In the genomic region with DNA sequence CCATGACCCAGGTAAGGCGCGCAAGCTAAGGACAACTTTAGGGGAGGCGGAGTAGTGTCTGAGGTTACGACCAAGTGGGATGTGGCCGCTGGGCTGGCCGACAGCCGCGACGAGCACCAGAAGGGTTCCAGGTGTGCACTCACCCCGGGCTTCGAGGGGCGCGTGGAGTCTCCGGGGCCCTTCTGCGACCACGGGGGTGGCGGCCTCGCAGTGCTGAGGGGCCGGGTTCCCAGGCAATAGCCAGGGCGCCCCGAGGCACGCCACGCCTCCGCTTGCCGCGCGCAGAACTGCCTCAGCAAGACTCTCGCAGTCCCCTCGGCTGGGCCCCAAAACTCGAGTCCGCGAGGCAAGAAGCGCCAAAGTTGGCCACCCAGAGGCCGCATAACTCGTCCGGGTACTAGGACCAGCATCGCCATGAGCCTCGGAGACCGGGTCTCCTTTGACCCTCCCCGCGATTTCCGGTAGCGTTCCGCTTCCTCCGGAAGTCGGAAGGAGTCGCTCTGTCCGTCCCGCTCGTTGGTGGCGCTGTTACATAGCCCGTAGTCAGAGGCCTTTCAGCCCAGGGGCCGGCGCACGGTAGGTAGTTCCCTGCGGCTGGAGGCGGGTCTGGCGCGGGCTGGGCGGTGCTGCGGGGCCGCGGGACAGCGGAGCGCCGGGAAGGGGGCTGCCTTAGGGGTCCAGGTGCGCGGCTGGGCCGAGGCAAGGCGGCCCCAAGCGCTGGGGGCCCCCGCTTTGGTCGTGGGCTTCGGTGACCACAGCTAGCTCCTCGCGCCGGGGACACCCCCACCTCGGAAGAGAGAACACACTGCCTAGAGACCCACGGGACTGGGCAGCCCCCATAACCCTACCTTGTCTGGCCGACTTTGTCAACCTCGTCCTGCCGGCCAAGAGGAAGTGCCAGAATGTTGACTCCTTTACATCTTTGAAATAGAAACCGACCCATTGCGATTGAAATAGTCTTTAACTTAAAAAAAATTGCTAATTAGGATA, we compare ENCODE assay signal across 8 cellular contexts. TPM values are rescaled to one million over a fixed set of nuclear protein-coding genes. Genes with fewer than 3 reads are reported as not detected.
DNase-seq lines count a peak whose midpoint lies in the region; ATAC-seq, FAIRE-seq and TF ChIP-seq lines count a peak whose summit lies in the region.

A gene with protein sequence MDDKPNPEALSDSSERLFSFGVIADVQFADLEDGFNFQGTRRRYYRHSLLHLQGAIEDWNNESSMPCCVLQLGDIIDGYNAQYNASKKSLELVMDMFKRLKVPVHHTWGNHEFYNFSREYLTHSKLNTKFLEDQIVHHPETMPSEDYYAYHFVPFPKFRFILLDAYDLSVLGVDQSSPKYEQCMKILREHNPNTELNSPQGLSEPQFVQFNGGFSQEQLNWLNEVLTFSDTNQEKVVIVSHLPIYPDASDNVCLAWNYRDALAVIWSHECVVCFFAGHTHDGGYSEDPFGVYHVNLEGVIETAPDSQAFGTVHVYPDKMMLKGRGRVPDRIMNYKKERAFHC (plus strand): TSS at position 503 of the 990 bp plus-strand sequence. CDS start 7,333 bp downstream, outside the sequence.
A gene (minus strand): TSS at position 442 of the 990 bp plus-strand sequence. CDS start 26 bp downstream, at position 416.

- TF ChIP-seq CTCF in HepG2 (CRISPR knock-in tag; IDR thresholded peaks at IDR 0.05), result peak; percentile 79

- H4K20me1 ChIP-seq in HepG2 (ENCODE audit: insufficient read depth, low read length), result no peaks in the 10 kb centered on the region

- no TSS peak for BruUV-seq in HepG2 (replicated peaks; lab: Mats Ljungman, UMichigan)

- peaks cover 35% of the 10 kb centered on the region for H3K79me2 ChIP-seq in HepG2 (ENCODE audit: insufficient read depth, low read length)

- CTCF ChIA-PET in HepG2 (lab: Yijun Ruan, JAX; ENCODE audit: low intra/inter-chr PET ratio, low total read pairs), result no interaction called here

- H2AFZ ChIP-seq in HepG2 (ENCODE audit: low read length), result peak within 1 kb of the TSS; percentile 43

- peak; percentile 68 for FAIRE-seq in HepG2 (lab: Jason Lieb, UNC)

- no peaks in the 10 kb centered on the region; a peak in 1 of 5 replicates for H3K27me3 ChIP-seq in HepG2 (ENCODE audit: control insufficient read depth in 1 of 2, insufficient read depth in 2 of 2, low read length in 2 of 2)

- peak within 1 kb of the TSS; percentile 89 to 98 (median 96) for H3K4me3 ChIP-seq in HepG2 (replicated peaks in 1 of 3; ENCODE audit: insufficient read depth in 1 of 3, low read depth in 2 of 3, low read length in 3 of 3)

- peak within 1 kb of the TSS; percentile 98 for H3K4me2 ChIP-seq in HepG2 (ENCODE audit: low read depth, low read length)

- intact Hi-C loops in HepG2 (cut with micrococcal nuclease; ENCODE audit: unreplicated experiment), result loop anchor here (5.0 kb wide), 1 partner anchor 35 kb away; a partner anchor contains a TSS

- peak; percentile 57; the same call in 1 of the 2 replicates for TF ChIP-seq RAD21 in HepG2 (CRISPR knock-in tag; IDR thresholded peaks at IDR 0.05)

- peak within 1 kb of the TSS; percentile 84 for H3K27ac ChIP-seq in HepG2 (ENCODE audit: extremely low read length, insufficient read depth, low read length)

- peak; percentile 93 for ATAC-seq in GM19351 (IDR thresholded peaks at IDR 0.05; ENCODE audit: unreplicated experiment)
- ATAC-seq in HG03521 (IDR thresholded peaks at IDR 0.05; ENCODE audit: unreplicated experiment), result peak; percentile 94
- peak; percentile 99 for ATAC-seq in HepG2

- in situ Hi-C loops in HepG2 (cut with HindIII; ENCODE audit: extremely low pct_ligation_motif_present, low pct_unique_long_range_greater_than_20kb), result no loop called here

- H3K9ac ChIP-seq in HepG2 (ENCODE audit: insufficient read depth, low read depth, low read length), result peak within 1 kb of the TSS; percentile 92

- POLR2A ChIA-PET in HepG2 (lab: Yijun Ruan, JAX), result interaction anchor here (1.0 kb wide), 1 partner anchor 33 kb away, joined by 3 read pairs; no protein-coding TSS in a partner anchor

- DNase-seq in CD1c-positive myeloid dendritic cell (ENCODE audit: extremely low spot score), result peak; percentile 96
- DNase-seq in NCI-H748 treated with DMSO at 0.1 percent for 48 hours (lab: John Stamatoyannopoulos, UW), result peak; percentile 95
- DNase-seq in activated CD4-positive, alpha-beta T cell treated with anti-CD3 and anti-CD28 coated beads, Interleukin-2, amount 50 U/mL, for 4 hours, result peak; percentile 79 to 83
- DNase-seq in dermis microvascular lymphatic vessel endothelial cell (ENCODE audit: low read depth in 2 of 2), result peak; percentile 88 to 95
- peak; percentile 92 for DNase-seq in HepG2 (ENCODE audit: low spot score)
- DNase-seq in stimulated activated CD4-positive, alpha-beta T cell treated with anti-CD3 and anti-CD28 coated beads, Interleukin-4, amount 100 ng/mL, for 1 hour, result peak; percentile 88

- WGBS in HepG2 (ENCODE audit: low lambda C conversion rate), result 2% methylated on average over 20 of the region's 84 CpGs

- TF ChIP-seq EP300 in HepG2 (IDR thresholded peaks at IDR 0.05; ENCODE audit: low read depth in 2 of 2, low read length in 2 of 2) (no peak), HepG2 (CRISPR knock-in tag; IDR thresholded peaks at IDR 0.05; ENCODE audit: borderline replicate concordance) (peak; percentile 48; the same call in 1 of the 2 replicates)

- peaks cover 7 to 20% of the 10 kb centered on the region in 2 experiments for H3K36me3 ChIP-seq in HepG2 (replicated peaks in 1 of 2; ENCODE audit: control insufficient read depth in 1 of 2, insufficient read depth in 2 of 2, low read length in 2 of 2)

- H3K9me3 ChIP-seq in HepG2 (ENCODE audit: low read length), result no peaks in the 10 kb centered on the region

- TF ChIP-seq POLR2A in HepG2 (IDR thresholded peaks at IDR 0.05; ENCODE audit: insufficient read depth in 1 of 2, low read depth in 2 of 2, low read length in 2 of 2), result peak; percentile 87 to 89

- peaks cover 29% of the 10 kb centered on the region for H3K4me1 ChIP-seq in HepG2 (ENCODE audit: insufficient read depth, low read length)

TF ChIP-seq in HepG2, 621 proteins besides CTCF, POLR2A, EP300 and RAD21 (continues in another document):
- TF ChIP-seq ZNF570 (CRISPR knock-in tag; IDR thresholded peaks at IDR 0.05; ENCODE audit: borderline replicate concordance), result no peak
- TF ChIP-seq ELF3 (CRISPR knock-in tag; IDR thresholded peaks at IDR 0.05), result peak; percentile 75

RNA-seq across cellular contexts. Expression of the first gene that starts in this region (rescaled TPM):
- total RNA-seq in dermis microvascular lymphatic vessel endothelial cell, result 8.2 and 9.5 TPM in 2 replicates
- total RNA-seq in HepG2 (2016; rRNA removed; fragmentation: Illumina TruSeq; extraction: Trizol), result 5.6 and 5.9 TPM in 2 replicates
- 2.8 and 3.3 TPM in 2 replicates for total RNA-seq in HepG2 (2016; cell fraction: cytosol; rRNA removed; fragmentation: Illumina TruSeq; extraction: Trizol; ENCODE audit: low read depth)
- 4.9 and 6.3 TPM in 2 replicates for total RNA-seq in HepG2 (2016; cell fraction: insoluble cytoplasmic fraction; rRNA removed; fragmentation: Illumina TruSeq; extraction: Trizol)
- total RNA-seq in HepG2 (2016; cell fraction: membrane; rRNA removed; fragmentation: Illumina TruSeq; extraction: Trizol), result 6.2 and 6.3 TPM in 2 replicates
- 3.9 and 4.2 TPM in 2 replicates for total RNA-seq in HepG2 (2016; cell fraction: nucleus; rRNA removed; fragmentation: Illumina TruSeq; extraction: Trizol)
- polyA plus RNA-seq in HepG2 (2011; rRNA removed), result 7.9 and 10.8 TPM in 2 replicates
- 5.5 and 8.7 TPM in 2 replicates for polyA plus RNA-seq in HepG2 (2011; cell fraction: cytosol; rRNA removed)
- polyA plus RNA-seq in HepG2 (2011; cell fraction: nucleus; rRNA removed), result 2.3 and 3.2 TPM in 2 replicates
- polyA plus RNA-seq in HepG2 (2012), result 10.1 and 12.1 TPM in 2 replicates
- 2.8 and 3.1 TPM in 2 replicates for polyA plus RNA-seq in HepG2 (2016; cell fraction: cytosol; fragmentation: Illumina TruSeq; extraction: Trizol; ENCODE audit: low read depth)
- polyA plus RNA-seq in HepG2 (2016; cell fraction: insoluble cytoplasmic fraction; fragmentation: Illumina TruSeq; extraction: Trizol; ENCODE audit: low read depth), result 6.1 and 6.3 TPM in 2 replicates
- polyA plus RNA-seq in HepG2 (2016; cell fraction: membrane; fragmentation: Illumina TruSeq; extraction: Trizol; ENCODE audit: low read depth), result 5.4 and 5.6 TPM in 2 replicates
- 3.6 and 4.3 TPM in 2 replicates for polyA plus RNA-seq in HepG2 (2016; cell fraction: nucleus; fragmentation: Illumina TruSeq; extraction: Trizol; ENCODE audit: insufficient read depth, low read depth)
- 5.1 and 6.9 TPM in 2 replicates for polyA minus RNA-seq in HepG2 (2011; rRNA and poly(A)+ RNA removed; ENCODE audit: low replicate concordance)
- polyA minus RNA-seq in HepG2 (2011; cell fraction: cytosol; rRNA and poly(A)+ RNA removed), result 3.3 and 4.0 TPM in 2 replicates
- 9.0 and 14.3 TPM in 2 replicates for polyA minus RNA-seq in HepG2 (2011; cell fraction: nucleus; rRNA and poly(A)+ RNA removed)

RNA-seq across cellular contexts. Expression of the second gene that starts in this region (rescaled TPM):
- total RNA-seq in dermis microvascular lymphatic vessel endothelial cell (29.8 and 46.0 TPM in 2 replicates), HepG2 (2016; rRNA removed; fragmentation: Illumina TruSeq; extraction: Trizol) (50.3 and 69.5 TPM in 2 replicates)
- total RNA-seq in HepG2 (2016; cell fraction: cytosol; rRNA removed; fragmentation: Illumina TruSeq; extraction: Trizol; ENCODE audit: low read depth), result 3.1 and 4.2 TPM in 2 replicates
- total RNA-seq in HepG2 (2016; cell fraction: insoluble cytoplasmic fraction; rRNA removed; fragmentation: Illumina TruSeq; extraction: Trizol), result 51.9 and 71.9 TPM in 2 replicates
- total RNA-seq in HepG2 (2016; cell fraction: membrane; rRNA removed; fragmentation: Illumina TruSeq; extraction: Trizol), result 10.6 and 11.3 TPM in 2 replicates
- total RNA-seq in HepG2 (2016; cell fraction: nucleus; rRNA removed; fragmentation: Illumina TruSeq; extraction: Trizol), result 32.1 and 34.3 TPM in 2 replicates
- 11.0 and 11.4 TPM in 2 replicates for polyA plus RNA-seq in HepG2 (2011; rRNA removed)
- 8.5 and 10.4 TPM in 2 replicates for polyA plus RNA-seq in HepG2 (2011; cell fraction: cytosol; rRNA removed)
- 9.3 and 11.8 TPM in 2 replicates for polyA plus RNA-seq in HepG2 (2011; cell fraction: nucleus; rRNA removed)
- polyA plus RNA-seq in HepG2 (2012), result 12.4 and 14.8 TPM in 2 replicates
- polyA plus RNA-seq in HepG2 (2016; cell fraction: cytosol; fragmentation: Illumina TruSeq; extraction: Trizol; ENCODE audit: low read depth), result 4.1 and 4.2 TPM in 2 replicates
- 56.4 and 64.1 TPM in 2 replicates for polyA plus RNA-seq in HepG2 (2016; cell fraction: insoluble cytoplasmic fraction; fragmentation: Illumina TruSeq; extraction: Trizol; ENCODE audit: low read depth)
- 7.3 TPM in 2 replicates for polyA plus RNA-seq in HepG2 (2016; cell fraction: membrane; fragmentation: Illumina TruSeq; extraction: Trizol; ENCODE audit: low read depth)
- polyA plus RNA-seq in HepG2 (2016; cell fraction: nucleus; fragmentation: Illumina TruSeq; extraction: Trizol; ENCODE audit: insufficient read depth, low read depth), result 35.9 and 42.3 TPM in 2 replicates
- polyA minus RNA-seq in HepG2 (2011; rRNA and poly(A)+ RNA removed; ENCODE audit: low replicate concordance), result 15.5 and 28.5 TPM in 2 replicates
- 7.4 and 12.4 TPM in 2 replicates for polyA minus RNA-seq in HepG2 (2011; cell fraction: cytosol; rRNA and poly(A)+ RNA removed)
- polyA minus RNA-seq in HepG2 (2011; cell fraction: nucleus; rRNA and poly(A)+ RNA removed), result 28.8 and 30.6 TPM in 2 replicates

Comparison
In these comparisons a context has a peak if more than half of its experiments do, and no peak if none do; other contexts are left out.
1. Peak in every context shown above with its lines: DNase-seq, ATAC-seq, H3K4me3 ChIP-seq and H3K27ac ChIP-seq.